ENCODE assay signal across 9 cellular contexts in the genomic region with DNA sequence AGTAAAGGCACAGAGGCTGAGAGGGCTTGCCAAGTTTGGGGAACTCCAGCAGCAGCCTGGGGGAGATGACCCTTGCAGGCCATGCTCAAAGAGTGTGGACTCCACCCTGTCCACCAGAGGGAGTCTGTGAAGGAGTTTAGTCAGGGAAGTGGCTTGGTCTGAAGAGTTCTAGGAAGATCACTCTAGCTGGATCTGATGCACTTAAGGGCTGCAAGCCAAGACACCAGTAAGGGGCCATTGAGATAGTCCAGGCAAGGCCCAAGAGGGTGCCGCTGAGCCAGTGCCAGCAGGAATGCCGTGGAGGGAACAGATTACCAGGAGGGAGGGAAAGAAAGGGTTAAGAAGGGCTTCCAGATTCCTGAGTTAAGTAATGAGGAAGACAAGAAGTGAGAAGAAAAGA.
DNase-seq lines count a peak whose midpoint lies in the region; ATAC-seq, FAIRE-seq and TF ChIP-seq lines count a peak whose summit lies in the region.
"Had no signal": no experiment of that assay in that cellular context is flagged by ENCODE, and none has a peak within 500 bp of the region (broad histone marks: within the 10 kb centered on the region; RNA-seq: fewer than 3 reads in every experiment).

No MANE protein-coding gene starts in this region.

- H4K20me1 ChIP-seq in GM12878 (ENCODE audit: control insufficient read depth, insufficient read depth) = no peaks in the 10 kb centered on the region

- H3K4me1 ChIP-seq in RWPE2 (ENCODE audit: insufficient read depth, poor library complexity, severe bottlenecking) = no peaks in the 10 kb centered on the region
- H3K4me1 ChIP-seq in GM12878 (ENCODE audit: control insufficient read depth, insufficient read depth, low read length) = peaks cover 9% of the 10 kb centered on the region

- CTCF ChIA-PET in GM12878 (lab: Yijun Ruan, JAX) = interaction anchor here (0.6 to 3.5 kb wide), 23 partner anchors 10 to 372 kb away, joined by 3 to 37 read pairs (median 5); no protein-coding TSS in a partner anchor

- RAD21 ChIA-PET in GM12878 (lab: Charles Lee; ENCODE audit: unreplicated experiment) = interaction anchor here (1.2 to 1.9 kb wide), 4 partner anchors 60 to 337 kb away, joined by 3 to 8 read pairs (median 4); no protein-coding TSS in a partner anchor

- no peaks in the 10 kb centered on the region for H3K9me3 ChIP-seq in RWPE2 (ENCODE audit: severe bottlenecking)
- H3K9me3 ChIP-seq in GM12878 (replicated peaks; ENCODE audit: control insufficient read depth, insufficient read depth, low read length) = no peaks in the 10 kb centered on the region

- TF ChIP-seq EP300 in GM12878 (IDR thresholded peaks at IDR 0.05; ENCODE audit: borderline replicate concordance in 1 of 2, control insufficient read depth in 1 of 2, low read depth in 2 of 2, low read length in 2 of 2) = no peak

- in situ Hi-C loops in GM12878 (cut with MboI) = no loop called here

- SMC1A ChIA-PET in GM12878 (lab: Charles Lee; ENCODE audit: uncharacterized antibody, unreplicated experiment) = interaction anchor here (0.6 to 2.1 kb wide), 12 partner anchors 8 to 337 kb away, joined by 3 to 7 read pairs (median 4); no protein-coding TSS in a partner anchor

- DNase-seq in DMS 273 (lab: John Stamatoyannopoulos, UW; ENCODE audit: unreplicated experiment) (peak; percentile 74), DMS 273 treated with DMSO at 0.1 percent for 48 hours (lab: John Stamatoyannopoulos, UW) (no peak), RWPE2 (ENCODE audit: low spot score) (no peak), GM12878 (ENCODE audit: low read depth, low spot score) (no peak), islet precursor cell (peak; percentile 87)
- peak; percentile 30 for DNase-seq in stimulated activated CD4-positive, alpha-beta T cell treated with anti-CD3 and anti-CD28 coated beads, Interleukin-4, amount 100 ng/mL, for 24 hours

- no peak overlapping the region for H3K27ac ChIP-seq in RWPE2 (ENCODE audit: poor library complexity, severe bottlenecking)
- no peak overlapping the region for H3K27ac ChIP-seq in GM12878 (ENCODE audit: control insufficient read depth, insufficient read depth)

- H3K9ac ChIP-seq in GM12878 (ENCODE audit: control insufficient read depth, insufficient read depth, low read length) = no peak overlapping the region

- no TSS peak for BruUV-seq in GM12878 (replicated peaks; lab: Mats Ljungman, UMichigan)

- no peak overlapping the region for H2AFZ ChIP-seq in GM12878 (ENCODE audit: control insufficient read depth, low read depth, low read length)

- H3K36me3 ChIP-seq in RWPE2 (ENCODE audit: low read depth) = no peaks in the 10 kb centered on the region
- H3K36me3 ChIP-seq in GM12878 (ENCODE audit: control insufficient read depth in 2 of 2, insufficient read depth in 2 of 2, low read length in 1 of 2) = no peaks in the 10 kb centered on the region

- 68% methylated on average over 2 of the region's 2 CpGs for WGBS in GM12878 (ENCODE audit: insufficient coverage, insufficient replicate concordance, low lambda C conversion rate, missing lambda C conversion rate)

- no peak overlapping the region for H3K4me3 ChIP-seq in RWPE2 (ENCODE audit: severe bottlenecking)
- H3K4me3 ChIP-seq in GM12878 = no peak overlapping the region

- POLR2A ChIA-PET in GM12878 (lab: Charles Lee) = interaction anchor here (0.6 kb wide), 1 partner anchor 25 kb away, joined by 5 read pairs; no protein-coding TSS in a partner anchor

- no peak for TF ChIP-seq POLR2A in GM12878 (IDR thresholded peaks at IDR 0.05; ENCODE audit: low read depth, low read length)

- H3K4me2 ChIP-seq in GM12878 (ENCODE audit: control insufficient read depth, insufficient read depth) = no peak overlapping the region

- H3K79me2 ChIP-seq in GM12878 (ENCODE audit: control insufficient read depth, insufficient read depth, low read length) = no peaks in the 10 kb centered on the region

- H3K27me3 ChIP-seq in RWPE2 (ENCODE audit: insufficient read depth, poor library complexity, severe bottlenecking) = no peaks in the 10 kb centered on the region
- no peaks in the 10 kb centered on the region for H3K27me3 ChIP-seq in GM12878 (replicated peaks in 1 of 2; ENCODE audit: control insufficient read depth in 2 of 2, insufficient read depth in 2 of 2, low read length in 1 of 2)

- TF ChIP-seq CTCF in RWPE2 (IDR thresholded peaks at IDR 0.05; ENCODE audit: poor library complexity, severe bottlenecking) (peak; percentile 71), GM12878 (IDR thresholded peaks at IDR 0.05 in 2 of 3, conservative IDR thresholded peaks at IDR 0.05 in 1 of 3; ENCODE audit: control insufficient read depth in 2 of 3, extremely low read depth in 1 of 3, insufficient read depth in 1 of 3, low read depth in 3 of 3, low read length in 3 of 3) (peak; percentile 68 to 81 (median 73))

- FAIRE-seq in GM12878 (lab: Jason Lieb, UNC) = peak; percentile 56
- FAIRE-seq: A204.1 had no signal

- intact Hi-C loops in GM12878 (cut with micrococcal nuclease; ENCODE audit: unreplicated experiment) = loop anchor here (1.0 to 5.0 kb wide), 3 partner anchors 64 to 336 kb away; no protein-coding TSS in a partner anchor

- TF ChIP-seq RAD21 in GM12878 (IDR thresholded peaks at IDR 0.05; ENCODE audit: insufficient read depth, low read depth, low read length) = peak; percentile 55

- ATAC-seq in GM19395 (IDR thresholded peaks at IDR 0.05; ENCODE audit: unreplicated experiment) = peak; percentile 79
- ATAC-seq in HG03439 (IDR thresholded peaks at IDR 0.05; ENCODE audit: unreplicated experiment) = peak; percentile 79
- peak; percentile 88 for ATAC-seq in RWPE2 (ENCODE audit: low read depth)
- ATAC-seq in GM12878 = peak; percentile 98

TF ChIP-seq in GM12878, 131 proteins besides CTCF, POLR2A, EP300 and RAD21:
- peak; percentile 60; the same call in 1 of the 2 replicates for TF ChIP-seq SMC3 (IDR thresholded peaks at IDR 0.05; ENCODE audit: borderline replicate concordance, low read length)
- no peak for TF ChIP-seq SP1 (IDR thresholded peaks at IDR 0.05; ENCODE audit: low read depth, low read length)
TF ChIP-seq in GM12878: peak in this region for 1.

Comparison
In these comparisons a context has a peak if more than half of its experiments do, and no peak if none do; other contexts are left out.
1. DNase-seq: peak in DMS 273 (single experiment), islet precursor cell (single experiment) and stimulated activated CD4-positive, alpha-beta T cell treated with anti-CD3 and anti-CD28 coated beads, Interleukin-4, amount 100 ng/mL, for 24 hours (single experiment); none in DMS 273 treated with DMSO at 0.1 percent for 48 hours (single experiment), RWPE2 (single experiment) and GM12878 (single experiment).
2. Peak in every context shown above with its lines, with median percentiles within 50 percentile points of each other: ATAC-seq.